Comparison of ENCODE assay signal across 8 cellular contexts in genomic region chr5:139633295-139634027, GRCh38.
DNase-seq lines count a peak whose midpoint lies in the region; ATAC-seq lines count a peak whose summit lies in the region.

No MANE protein-coding gene starts in this region.

- DNase-seq in GDM1 (lab: John Stamatoyannopoulos, UW) (peak; percentile 56), HK-2 (ENCODE audit: unreplicated experiment) (peak; percentile 67), NCI-H82 (lab: John Stamatoyannopoulos, UW) (peak; percentile 83), medulla oblongata (ENCODE audit: extremely low spot score) (peak; percentile 90), GM19238 (ENCODE audit: insufficient read length, low spot score) (no peak)
- DNase-seq in activated CD4-positive, alpha-beta T cell treated with anti-CD3 and anti-CD28 coated beads, Interleukin-2, amount 50 U/mL, for 48 hours = peak; percentile 60 to 68
- DNase-seq in effector memory CD4-positive, alpha-beta T cell = peak; percentile 29 to 50 (median 33)

- H3K27me3 ChIP-seq in effector memory CD4-positive, alpha-beta T cell (replicated peaks; ENCODE audit: control insufficient read depth, insufficient read depth, low read length, poor library complexity, severe bottlenecking) = no peaks in the 10 kb centered on the region

- no peak overlapping the region for H3K27ac ChIP-seq in effector memory CD4-positive, alpha-beta T cell (ENCODE audit: insufficient read depth, low read length, poor library complexity, severe bottlenecking)

- peaks cover 22% of the 10 kb centered on the region for H3K4me1 ChIP-seq in effector memory CD4-positive, alpha-beta T cell (ENCODE audit: control insufficient read depth, insufficient read depth, low read length, poor library complexity, severe bottlenecking)

- no peaks in the 10 kb centered on the region for H3K9me3 ChIP-seq in effector memory CD4-positive, alpha-beta T cell (ENCODE audit: control insufficient read depth, low read length)

- no peaks in the 10 kb centered on the region for H3K27me3 Mint-ChIP-seq in stimulated activated memory B cell treated with anti-CD40 and anti-IgM and Interleukin-4, amounts not matched to agents 10 μg/mL and 1 μg/mL and 100 μg/mL, for 72 hours

- H3K36me3 Mint-ChIP-seq in stimulated activated memory B cell treated with anti-CD40 and anti-IgM and Interleukin-4, amounts not matched to agents 10 μg/mL and 1 μg/mL and 100 μg/mL, for 72 hours = no peaks in the 10 kb centered on the region

- H3K4me1 Mint-ChIP-seq in stimulated activated memory B cell treated with anti-CD40 and anti-IgM and Interleukin-4, amounts not matched to agents 10 μg/mL and 1 μg/mL and 100 μg/mL, for 72 hours = peaks cover 55% of the 10 kb centered on the region

- H3K4me3 ChIP-seq in effector memory CD4-positive, alpha-beta T cell (ENCODE audit: insufficient read depth, low read depth, low read length, poor library complexity, severe bottlenecking) = no peak overlapping the region

- peaks cover 11% of the 10 kb centered on the region for H3K36me3 ChIP-seq in effector memory CD4-positive, alpha-beta T cell (ENCODE audit: control insufficient read depth, insufficient read depth, low read length)

- no peak overlapping the region for H3K4me3 Mint-ChIP-seq in stimulated activated memory B cell treated with anti-CD40 and anti-IgM and Interleukin-4, amounts not matched to agents 10 μg/mL and 1 μg/mL and 100 μg/mL, for 72 hours

- H3K9me3 Mint-ChIP-seq in stimulated activated memory B cell treated with anti-CD40 and anti-IgM and Interleukin-4, amounts not matched to agents 10 μg/mL and 1 μg/mL and 100 μg/mL, for 72 hours = no peaks in the 10 kb centered on the region

- peak; percentile 25 for ATAC-seq in stimulated activated memory B cell treated with anti-CD40 and anti-IgM and Interleukin-4, amounts not matched to agents 10 μg/mL and 1 μg/mL and 100 μg/mL, for 72 hours

- H3K27ac Mint-ChIP-seq in stimulated activated memory B cell treated with anti-CD40 and anti-IgM and Interleukin-4, amounts not matched to agents 10 μg/mL and 1 μg/mL and 100 μg/mL, for 72 hours = peak overlapping the region; percentile 96
